ENCODE assay signal across 1 cellular context in the genomic region with DNA sequence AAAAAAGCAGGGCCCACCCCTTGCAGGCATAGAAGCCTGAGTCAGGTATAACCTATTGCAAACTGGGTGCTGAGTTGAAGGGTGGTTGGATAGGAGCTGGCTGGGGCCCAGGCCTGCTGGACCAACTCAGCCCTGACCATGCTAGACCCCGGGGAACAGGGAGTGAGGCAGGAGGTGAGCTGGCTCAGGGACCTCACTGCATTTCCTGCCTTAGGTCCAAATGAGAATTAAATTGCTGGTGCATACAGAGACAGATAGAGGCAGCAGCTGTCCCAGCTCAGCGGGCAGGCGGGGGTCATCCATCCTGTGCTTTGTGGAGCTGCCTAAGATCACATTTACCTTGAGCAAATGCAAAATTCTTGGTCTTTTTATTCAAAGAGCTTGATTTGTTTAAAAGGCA.
TF ChIP-seq lines count a peak whose summit lies in the region.

No MANE protein-coding gene starts in this region.

TF ChIP-seq in WTC11, 78 proteins besides CTCF, POLR2A, EP300 and RAD21 (continued from another document):
- TF ChIP-seq ZNF512 (CRISPR knock-in tag; IDR thresholded peaks at IDR 0.05; ENCODE audit: borderline replicate concordance) (no peak), MYBL2 (CRISPR knock-in tag; IDR thresholded peaks at IDR 0.05) (no peak), ARID4B (CRISPR knock-in tag; IDR thresholded peaks at IDR 0.05; ENCODE audit: borderline replicate concordance) (no peak), NR1H2 (CRISPR knock-in tag; IDR thresholded peaks at IDR 0.05) (no peak)
